ENCODE assay signal across 16 cellular contexts in genomic region chr6:80269331-80269730, GRCh38.
A peak's percentile ranks its signal among the peaks of the same experiment; 100 is the strongest.
DNase-seq lines count a peak whose midpoint lies in the region; ATAC-seq and TF ChIP-seq lines count a peak whose summit lies in the region.
"Had no signal": no experiment of that assay in that cellular context is flagged by ENCODE, and none has a peak within 500 bp of the region (broad histone marks: within the 10 kb centered on the region; RNA-seq: fewer than 3 reads in every experiment).

No MANE protein-coding gene starts in this region.

- H3K36me3 ChIP-seq in GM23248 (ENCODE audit: low read depth) (no peaks in the 10 kb centered on the region), body of pancreas (replicated peaks in 1 of 2; ENCODE audit: insufficient read depth in 1 of 2, low read depth in 2 of 2) (no peaks in the 10 kb centered on the region), neural progenitor cell (no peaks in the 10 kb centered on the region), MM.1S (replicated peaks; ENCODE audit: insufficient read depth, low read length) (no peaks in the 10 kb centered on the region)
- H3K36me3 ChIP-seq: BLaER1 had no signal

- H3K27ac Mint-ChIP-seq in neural progenitor cell: no peak overlapping the region
- H3K27ac Mint-ChIP-seq: CD14-positive monocyte; CD8-positive, alpha-beta T cell; H9 had no signal

- DNase-seq in GM23248 (peak; percentile 47), SK-MEL-5 (ENCODE audit: low read depth, low spot score) (peak; percentile 46), body of pancreas (no peak), neural progenitor cell (ENCODE audit: low spot score) (peak; percentile 30), HT-29 (ENCODE audit: low spot score) (no peak), MM.1S (no peak)
- DNase-seq: 8988T; Calu3; CD8-positive, alpha-beta T cell; DMS79 treated with DMSO at 0.1 percent for 48 hours; GF-D8; H9 had no signal

- H3K4me1 ChIP-seq in GM23248 (ENCODE audit: insufficient read depth) (no peaks in the 10 kb centered on the region), body of pancreas (no peaks in the 10 kb centered on the region), neural progenitor cell (peaks cover 7% of the 10 kb centered on the region), MM.1S (ENCODE audit: low read length) (no peaks in the 10 kb centered on the region)
- H3K4me1 ChIP-seq: BLaER1 had no signal

- peak overlapping the region; percentile 44; the same call in 1 of the 2 replicates for H3K4me3 ChIP-seq in GM23248
- H3K4me3 ChIP-seq in body of pancreas: no peak overlapping the region
- H3K4me3 ChIP-seq in neural progenitor cell: no peak overlapping the region
- no peak overlapping the region for H3K4me3 ChIP-seq in MM.1S (ENCODE audit: low read length)
- H3K4me3 ChIP-seq: BLaER1 had no signal

- intact Hi-C loops in body of pancreas (cut with DNase I): no loop called here

- no peaks in the 10 kb centered on the region for H3K36me3 Mint-ChIP-seq in neural progenitor cell

- no peak overlapping the region for H3K27ac ChIP-seq in GM23248
- H3K27ac ChIP-seq in body of pancreas: no peak overlapping the region
- H3K27ac ChIP-seq in neural progenitor cell: peak overlapping the region; percentile 8
- H3K27ac ChIP-seq in MM.1S (ENCODE audit: low read length): no peak overlapping the region
- H3K27ac ChIP-seq: BLaER1 had no signal

- H3K9ac ChIP-seq in GM23248 (no peak overlapping the region), neural progenitor cell (no peak overlapping the region), MM.1S (ENCODE audit: low read length) (no peak overlapping the region)
- H3K9ac ChIP-seq: BLaER1 had no signal

- H3K4me3 Mint-ChIP-seq in neural progenitor cell: no peak overlapping the region
- H3K4me3 Mint-ChIP-seq: CD14-positive monocyte; CD8-positive, alpha-beta T cell; H9 had no signal

- H3K9me2 ChIP-seq in GM23248 (ENCODE audit: insufficient read depth) (no peaks in the 10 kb centered on the region), MM.1S (replicated peaks; ENCODE audit: insufficient read depth, low read length) (no peaks in the 10 kb centered on the region)

- 33 to 36% methylated on average over 6 of the region's 6 CpGs for WGBS in GM23248 (ENCODE audit: low coverage in 1 of 2, low lambda C conversion rate in 2 of 2, missing lambda C conversion rate in 2 of 2), 2 experiments
- WGBS in body of pancreas, 2 donors: 69 to 75% methylated on average over 6 of the region's 6 CpGs

- TF ChIP-seq POLR2A in body of pancreas (IDR thresholded peaks at IDR 0.05): no peak

- H3K27me3 Mint-ChIP-seq in neural progenitor cell (ENCODE audit: insufficient read depth, low read depth): no peaks in the 10 kb centered on the region

- H3K4me2 ChIP-seq in GM23248 (ENCODE audit: unreplicated experiment): peak overlapping the region; percentile 50
- no peak overlapping the region for H3K4me2 ChIP-seq in neural progenitor cell
- H3K4me2 ChIP-seq in MM.1S (ENCODE audit: low read depth, low read length): no peak overlapping the region
- H3K4me2 ChIP-seq: BLaER1 had no signal

- H3F3A ChIP-seq in GM23248 (ENCODE audit: insufficient read depth) (no peaks in the 10 kb centered on the region), neural progenitor cell (ENCODE audit: low read depth) (no peaks in the 10 kb centered on the region), MM.1S (ENCODE audit: insufficient read depth, low read length) (no peaks in the 10 kb centered on the region)

- peak overlapping the region; percentile 77 for H2AFZ ChIP-seq in GM23248
- no peak overlapping the region for H2AFZ ChIP-seq in neural progenitor cell (replicated peaks)
- H2AFZ ChIP-seq in MM.1S (ENCODE audit: low read length): no peak overlapping the region

- H3K9me3 Mint-ChIP-seq in neural progenitor cell: no peaks in the 10 kb centered on the region

- no peaks in the 10 kb centered on the region for H3K27me3 ChIP-seq in GM23248 (replicated peaks; ENCODE audit: insufficient read depth)
- H3K27me3 ChIP-seq in body of pancreas: no peaks in the 10 kb centered on the region
- H3K27me3 ChIP-seq in neural progenitor cell: no peaks in the 10 kb centered on the region
- no peaks in the 10 kb centered on the region for H3K27me3 ChIP-seq in MM.1S (replicated peaks; ENCODE audit: insufficient read depth, low read length)
- H3K27me3 ChIP-seq: BLaER1 had no signal

- no peaks in the 10 kb centered on the region for H3K79me2 ChIP-seq in GM23248 (ENCODE audit: insufficient read depth)
- peaks cover 9% of the 10 kb centered on the region for H3K79me2 ChIP-seq in neural progenitor cell (ENCODE audit: low read depth)
- H3K79me2 ChIP-seq in MM.1S (ENCODE audit: low read length): no peaks in the 10 kb centered on the region

- ATAC-seq in body of pancreas (peak; percentile 42), GM18858 (IDR thresholded peaks at IDR 0.05; ENCODE audit: unreplicated experiment) (no peak), HG03378 (IDR thresholded peaks at IDR 0.05; ENCODE audit: unreplicated experiment) (no peak)
- ATAC-seq: CD8-positive, alpha-beta T cell had no signal

- H3K9me3 ChIP-seq in GM23248 (ENCODE audit: low read depth): no peaks in the 10 kb centered on the region
- H3K9me3 ChIP-seq in body of pancreas: no peaks in the 10 kb centered on the region
- no peaks in the 10 kb centered on the region for H3K9me3 ChIP-seq in neural progenitor cell (ENCODE audit: low read depth)
- no peaks in the 10 kb centered on the region for H3K9me3 ChIP-seq in MM.1S (replicated peaks; ENCODE audit: insufficient read depth, low read length)
- H3K9me3 ChIP-seq: BLaER1 had no signal

- H3K4me1 Mint-ChIP-seq in neural progenitor cell: no peaks in the 10 kb centered on the region
- H3K4me1 Mint-ChIP-seq: CD14-positive monocyte, H9 had no signal

- H4K20me1 ChIP-seq in GM23248 (ENCODE audit: insufficient read depth) (no peaks in the 10 kb centered on the region), neural progenitor cell (ENCODE audit: low read depth) (no peaks in the 10 kb centered on the region), MM.1S (ENCODE audit: insufficient read depth, low read length) (no peaks in the 10 kb centered on the region)
- H4K20me1 ChIP-seq: BLaER1 had no signal

- TF ChIP-seq CTCF in body of pancreas (IDR thresholded peaks at IDR 0.05): no peak
- no peak for TF ChIP-seq CTCF in neural progenitor cell (IDR thresholded peaks at IDR 0.05)
- TF ChIP-seq CTCF in MM.1S (IDR thresholded peaks at IDR 0.05; ENCODE audit: low read length): no peak

- in situ Hi-C loops in GM23248 (cut with MboI) (no loop called here), SK-MEL-5 (cut with HindIII; ENCODE audit: low pct_unique_long_range_greater_than_20kb, low sequenced_read_pairs) (no loop called here)

Comparison
In these comparisons a context has a peak if more than half of its experiments do, and no peak if none do; other contexts are left out.
1. DNase-seq: peak in GM23248 (single experiment), SK-MEL-5 (single experiment) and neural progenitor cell (single experiment); none in body of pancreas (0 of 4), HT-29 (single experiment) and MM.1S (single experiment).